8 cellular contexts compared by ENCODE assay signal in genomic region chrX:129932792-129933321, GRCh38. TPM values are rescaled to one million over a fixed set of nuclear protein-coding genes. Genes with fewer than 3 reads are reported as not detected.
DNase-seq lines count a peak whose midpoint lies in the region; ATAC-seq, FAIRE-seq and TF ChIP-seq lines count a peak whose summit lies in the region.

No MANE protein-coding gene starts in this region.

- no peaks in the 10 kb centered on the region for H3K9me2 ChIP-seq in PC-3 (replicated peaks; ENCODE audit: low read length)

- BruUV-seq in PC-3 (replicated peaks; lab: Mats Ljungman, UMichigan) (no TSS peak), endothelial cell of umbilical vein (replicated peaks; lab: Mats Ljungman, UMichigan) (no TSS peak)

- H3K4me3 ChIP-seq in CD4-positive, CD25-positive, alpha-beta regulatory T cell (ENCODE audit: low read depth, low read length), result no peak overlapping the region
- H3K4me3 ChIP-seq in PC-3 (ENCODE audit: low read length) (peak overlapping the region; percentile 60), endothelial cell of umbilical vein (replicated peaks in 1 of 3; ENCODE audit: insufficient read depth in 1 of 3, low read depth in 1 of 3, low read length in 3 of 3) (peak overlapping the region in 1 of 3 experiments; percentile 71)

- H3K36me3 Mint-ChIP-seq in CD4-positive, CD25-positive, alpha-beta regulatory T cell, result no peaks in the 10 kb centered on the region
- peaks cover 5% of the 10 kb centered on the region for H3K36me3 Mint-ChIP-seq in neural crest cell (ENCODE audit: low read depth)

- TF ChIP-seq POLR2A in endothelial cell of umbilical vein (IDR thresholded peaks at IDR 0.05; ENCODE audit: low read depth, low read length), result no peak

- dilution Hi-C loops in endothelial cell of umbilical vein (cut with MboI; ENCODE audit: extremely low pct_ligation_motif_present, low sequenced_read_pairs), result no loop called here

- CTCF ChIA-PET in PC-3 (lab: Charles Lee) (no interaction called here), endothelial cell of umbilical vein (lab: Charles Lee) (no interaction called here)

- no peaks in the 10 kb centered on the region for H3K9me3 Mint-ChIP-seq in CD4-positive, CD25-positive, alpha-beta regulatory T cell
- H3K9me3 Mint-ChIP-seq in neural crest cell, result no peaks in the 10 kb centered on the region

- intact Hi-C loops in PC-3 (cut with micrococcal nuclease) (no loop called here), endothelial cell of umbilical vein (cut with micrococcal nuclease) (loop anchor here (1.0 to 5.0 kb wide), 2 partner anchors 49 to 326 kb away; partner anchors contain the start of gene BCORL1)

- H3K79me2 ChIP-seq in PC-3 (ENCODE audit: low read length), result no peaks in the 10 kb centered on the region
- H3K79me2 ChIP-seq in endothelial cell of umbilical vein (ENCODE audit: control insufficient read depth, insufficient read depth, low read length), result no peaks in the 10 kb centered on the region

- H3K27ac ChIP-seq in CD4-positive, CD25-positive, alpha-beta regulatory T cell (ENCODE audit: insufficient read depth, low read length, poor library complexity, severe bottlenecking), result no peak overlapping the region
- H3K27ac ChIP-seq in PC-3 (ENCODE audit: low read length), result no peak overlapping the region
- H3K27ac ChIP-seq in endothelial cell of umbilical vein (ENCODE audit: insufficient read depth, low read depth, low read length), result no peak overlapping the region

- H3K9me1 ChIP-seq in endothelial cell of umbilical vein (replicated peaks; ENCODE audit: control insufficient read depth, extremely low read depth, insufficient read depth, low read length), result no peaks in the 10 kb centered on the region

- H3K4me3 Mint-ChIP-seq in CD4-positive, CD25-positive, alpha-beta regulatory T cell, result peak overlapping the region; percentile 10 to 73 (median 26)
- H3K4me3 Mint-ChIP-seq in neural crest cell, result peak overlapping the region; percentile 61

- H3F3A ChIP-seq in PC-3 (ENCODE audit: low read length, unreplicated experiment), result no peaks in the 10 kb centered on the region

- H4K20me1 ChIP-seq in PC-3 (ENCODE audit: low read length) (no peaks in the 10 kb centered on the region), endothelial cell of umbilical vein (replicated peaks; ENCODE audit: control insufficient read depth, extremely low read depth, insufficient read depth, low read length) (no peaks in the 10 kb centered on the region)

- FAIRE-seq in endothelial cell of umbilical vein (lab: Jason Lieb, UNC), result peak; percentile 35

- H3K36me3 ChIP-seq in CD4-positive, CD25-positive, alpha-beta regulatory T cell (ENCODE audit: control insufficient read depth, insufficient read depth, low read length), result no peaks in the 10 kb centered on the region
- H3K36me3 ChIP-seq in PC-3 (ENCODE audit: low read depth, low read length) (no peaks in the 10 kb centered on the region; the same call in 1 of the 2 replicates), endothelial cell of umbilical vein (ENCODE audit: control insufficient read depth in 2 of 2, extremely low read depth in 1 of 2, insufficient read depth in 2 of 2, low read length in 2 of 2) (peaks cover 2 to 3% of the 10 kb centered on the region in 2 experiments)

- TF ChIP-seq CTCF in PC-3 (conservative IDR thresholded peaks at IDR 0.05; ENCODE audit: low read depth, low read length) (no peak), endothelial cell of umbilical vein (IDR thresholded peaks at IDR 0.05; ENCODE audit: extremely low read depth in 1 of 2, insufficient read depth in 1 of 2, low read depth in 1 of 2, low read length in 2 of 2) (no peak), neural crest cell (conservative IDR thresholded peaks at IDR 0.05) (no peak)

- peaks cover 0 to 12% (median 3%) of the 10 kb centered on the region in 4 donors for H3K4me1 Mint-ChIP-seq in CD4-positive, CD25-positive, alpha-beta regulatory T cell
- peaks cover 21% of the 10 kb centered on the region for H3K4me1 Mint-ChIP-seq in neural crest cell

- peak overlapping the region; percentile 27; the same call in 1 of the 2 replicates for H3K9ac ChIP-seq in PC-3 (ENCODE audit: low read length)
- peak overlapping the region; percentile 23 for H3K9ac ChIP-seq in endothelial cell of umbilical vein (replicated peaks; ENCODE audit: extremely low read depth, insufficient read depth, low read length)

- no peaks in the 10 kb centered on the region for H3K4me1 ChIP-seq in CD4-positive, CD25-positive, alpha-beta regulatory T cell (ENCODE audit: control insufficient read depth, insufficient read depth, low read length, poor library complexity, severe bottlenecking)
- H3K4me1 ChIP-seq in PC-3 (ENCODE audit: insufficient read depth, low read length) (no peaks in the 10 kb centered on the region), endothelial cell of umbilical vein (ENCODE audit: control insufficient read depth, extremely low read depth, insufficient read depth, low read length) (peaks cover 6% of the 10 kb centered on the region)

- H3K27ac Mint-ChIP-seq in CD4-positive, CD25-positive, alpha-beta regulatory T cell, result no peak overlapping the region
- no peak overlapping the region for H3K27ac Mint-ChIP-seq in neural crest cell (ENCODE audit: unreplicated experiment)

- DNase-seq in CD4-positive, CD25-positive, alpha-beta regulatory T cell, result peak in 1 of 3 donors; percentile 16
- DNase-seq in PC-3 (peak; percentile 7), endothelial cell of umbilical vein (ENCODE audit: low read depth, low spot score) (no peak), neural crest cell (ENCODE audit: low read depth, low spot score) (no peak), cortex of kidney (lab: John Stamatoyannopoulos, UW) (no peak)

- H3K27me3 Mint-ChIP-seq in CD4-positive, CD25-positive, alpha-beta regulatory T cell, result no peaks in the 10 kb centered on the region
- peaks cover 32% of the 10 kb centered on the region for H3K27me3 Mint-ChIP-seq in neural crest cell (ENCODE audit: low read depth)

- H3K9me3 ChIP-seq in CD4-positive, CD25-positive, alpha-beta regulatory T cell (ENCODE audit: control insufficient read depth in 2 of 2, low read length in 2 of 2), result no peaks in the 10 kb centered on the region
- no peaks in the 10 kb centered on the region for H3K9me3 ChIP-seq in PC-3 (ENCODE audit: low read length)
- H3K9me3 ChIP-seq in endothelial cell of umbilical vein (replicated peaks; ENCODE audit: control insufficient read depth, insufficient read depth, low read length), result no peaks in the 10 kb centered on the region

- peak overlapping the region; percentile 68; the same call in 1 of the 2 replicates for H2AFZ ChIP-seq in PC-3 (ENCODE audit: low read length)
- peak overlapping the region; percentile 29 for H2AFZ ChIP-seq in endothelial cell of umbilical vein (ENCODE audit: low read depth, low read length)

- H3K4me2 ChIP-seq in PC-3 (ENCODE audit: low read length) (peak overlapping the region; percentile 80), endothelial cell of umbilical vein (ENCODE audit: insufficient read depth, low read length) (peak overlapping the region; percentile 51)

- POLR2A ChIA-PET in PC-3 (lab: Charles Lee; ENCODE audit: unreplicated experiment), result no interaction called here
- POLR2A ChIA-PET in endothelial cell of umbilical vein (lab: Charles Lee), result no interaction called here

- no peaks in the 10 kb centered on the region for H3K27me3 ChIP-seq in CD4-positive, CD25-positive, alpha-beta regulatory T cell (ENCODE audit: control insufficient read depth, insufficient read depth, low read length)
- H3K27me3 ChIP-seq in PC-3 (ENCODE audit: low read length) (no peaks in the 10 kb centered on the region), endothelial cell of umbilical vein (ENCODE audit: control insufficient read depth in 2 of 2, insufficient read depth in 2 of 2, low read length in 2 of 2) (peaks cover 9 to 10% of the 10 kb centered on the region in 2 experiments)

- ATAC-seq in CD4-positive, CD25-positive, alpha-beta regulatory T cell (ENCODE audit: low read depth in 2 of 2), result no peak
- peak; percentile 3 for ATAC-seq in GM21367 (IDR thresholded peaks at IDR 0.05; ENCODE audit: unreplicated experiment)
- ATAC-seq in PC-3, result peak; percentile 1; the same call in 1 of the 2 replicates
- no peak for ATAC-seq in HG02840 (IDR thresholded peaks at IDR 0.05; ENCODE audit: low FRiP score, unreplicated experiment)
- ATAC-seq in HG03108 (IDR thresholded peaks at IDR 0.05; ENCODE audit: unreplicated experiment), result no peak

TF ChIP-seq in endothelial cell of umbilical vein, 7 proteins besides CTCF, POLR2A, EP300 and RAD21 (continues in another document):
- TF ChIP-seq MYC (IDR thresholded peaks at IDR 0.05; ENCODE audit: low read depth, low read length) (no peak), POLR2AphosphoS5 (IDR thresholded peaks at IDR 0.05; ENCODE audit: insufficient read depth, low read depth, low read length) (no peak), EZH2 (IDR thresholded peaks at IDR 0.05; ENCODE audit: borderline replicate concordance, low read depth, low read length, severe bottlenecking) (no peak), FOS (IDR thresholded peaks at IDR 0.05; ENCODE audit: borderline replicate concordance, insufficient read depth, low read length) (no peak)

RNA-seq across cellular contexts. Expression of gene UTP14A, which starts 26.9 kb away (rescaled TPM):
- total RNA-seq in CD4-positive, CD25-positive, alpha-beta regulatory T cell, result 11.7 TPM
- polyA plus RNA-seq in CD4-positive, CD25-positive, alpha-beta regulatory T cell, result 1 to 10 TPM; 5.8 to 9.5 (median 8.3) TPM
- total RNA-seq in PC-3 (2014; rRNA removed), result 20.2 and 40.5 TPM in 2 replicates
- 23.5 and 27.7 TPM in 2 replicates for total RNA-seq in endothelial cell of umbilical vein
- polyA plus RNA-seq in endothelial cell of umbilical vein, result 4.7 and 6.5 TPM in 2 replicates
- 13.5 and 14.9 TPM in 2 replicates for polyA plus RNA-seq in endothelial cell of umbilical vein (2011; cell fraction: cytosol; rRNA removed)
- polyA plus RNA-seq in endothelial cell of umbilical vein (2011; cell fraction: nucleus; rRNA removed), result 14.2 and 19.9 TPM in 2 replicates
- polyA plus RNA-seq in endothelial cell of umbilical vein (2012), result 20.5 and 27.9 TPM in 2 replicates
- polyA minus RNA-seq in endothelial cell of umbilical vein, result 7.7 and 7.8 TPM in 2 replicates
- polyA minus RNA-seq in endothelial cell of umbilical vein (2011; cell fraction: cytosol; rRNA and poly(A)+ RNA removed), result 18.2 TPM
- polyA minus RNA-seq in endothelial cell of umbilical vein (2011; cell fraction: nucleus; rRNA and poly(A)+ RNA removed), result 4.5 and 5.0 TPM in 2 replicates
- total RNA-seq in neural crest cell, result 24.1 and 26.3 TPM in 2 replicates

RNA-seq across cellular contexts. Expression of gene BCORL1, which starts 49.6 kb away (rescaled TPM):
- total RNA-seq in CD4-positive, CD25-positive, alpha-beta regulatory T cell, result 5.5 TPM
- polyA plus RNA-seq in CD4-positive, CD25-positive, alpha-beta regulatory T cell, result 1 to 10 TPM in 2 of 4 donors, under 1 TPM in 2; 0.13 to 2.0 (median 1.0) TPM
- total RNA-seq in PC-3 (2014; rRNA removed) (3.1 and 3.9 TPM in 2 replicates), endothelial cell of umbilical vein (13.1 and 16.7 TPM in 2 replicates), neural crest cell (46.2 and 53.7 TPM in 2 replicates)
- polyA plus RNA-seq in endothelial cell of umbilical vein, result 1.8 TPM in 2 replicates
- 1.9 TPM in 2 replicates for polyA plus RNA-seq in endothelial cell of umbilical vein (2011; cell fraction: cytosol; rRNA removed)
- polyA plus RNA-seq in endothelial cell of umbilical vein (2011; cell fraction: nucleus; rRNA removed), result 4.4 and 4.6 TPM in 2 replicates
- 7.5 and 8.2 TPM in 2 replicates for polyA plus RNA-seq in endothelial cell of umbilical vein (2012)
- 3.4 and 5.6 TPM in 2 replicates for polyA minus RNA-seq in endothelial cell of umbilical vein
- 2.0 TPM for polyA minus RNA-seq in endothelial cell of umbilical vein (2011; cell fraction: cytosol; rRNA and poly(A)+ RNA removed)
- polyA minus RNA-seq in endothelial cell of umbilical vein (2011; cell fraction: nucleus; rRNA and poly(A)+ RNA removed), result 3.5 and 4.0 TPM in 2 replicates

Comparison
In these comparisons a context has a peak if more than half of its experiments do, and no peak if none do; other contexts are left out.
1. ATAC-seq: peak in GM21367 (single experiment) and PC-3 (single experiment); none in CD4-positive, CD25-positive, alpha-beta regulatory T cell (0 of 2), HG02840 (single experiment) and HG03108 (single experiment).